In genomic region chr2:219578811-219579210, GRCh38 we compare ENCODE assay signal across 1 cellular context.
TF ChIP-seq lines count a peak whose summit lies in the region.

No MANE protein-coding gene starts in this region.

TF ChIP-seq in HepG2, 621 proteins besides CTCF, POLR2A, EP300 and RAD21 (continued from another document):
- TF ChIP-seq AHDC1 (CRISPR knock-in tag; IDR thresholded peaks at IDR 0.05; ENCODE audit: borderline replicate concordance) (0 out of 2 replicates have a peak, but pooled peaks have one; percentile 4), ZNF367 (CRISPR knock-in tag; IDR thresholded peaks at IDR 0.05; ENCODE audit: borderline replicate concordance) (no peak)
